In genomic region chr9:125631391-125632085, GRCh38 we compare ENCODE assay signal across 8 cellular contexts.
DNase-seq lines count a peak whose midpoint lies in the region; FAIRE-seq and TF ChIP-seq lines count a peak whose summit lies in the region.

No MANE protein-coding gene starts in this region.

- H3K27ac ChIP-seq in small intestine (ENCODE audit: low read depth in 1 of 2, low read length in 1 of 2), result no peak overlapping the region
- no peak overlapping the region for H3K27ac ChIP-seq in neuronal stem cell (replicated peaks; ENCODE audit: low read length)

- DNase-seq in AG20443 (ENCODE audit: low spot score) (peak; percentile 74), NCI-H1694 treated with DMSO at 0.1 percent for 48 hours (lab: John Stamatoyannopoulos, UW) (peak; percentile 51), glutamatergic neuron (no peak), small intestine (peak; percentile 49), DMS153 (lab: John Stamatoyannopoulos, UW) (no peak), neuronal stem cell (ENCODE audit: low spot score) (no peak)
- DNase-seq in activated T-cell treated with anti-CD3 and anti-CD28 coated beads, Interleukin-2, amount 50 U/mL, for 48 hours, result peak; percentile 45 to 53

- H2BK12ac ChIP-seq in neuronal stem cell (ENCODE audit: low read length), result no peak overlapping the region

- peaks cover 4% of the 10 kb centered on the region for H3K27me3 Mint-ChIP-seq in glutamatergic neuron (ENCODE audit: unreplicated experiment)

- FAIRE-seq in small intestine (lab: Jason Lieb, UNC), result no peak

- H3K23ac ChIP-seq in neuronal stem cell (ENCODE audit: low read depth, low read length, poor library complexity), result no peak overlapping the region

- H2BK120ac ChIP-seq in neuronal stem cell (ENCODE audit: low read depth, low read length), result no peak overlapping the region

- 76 to 81% (median 77%) methylated on average over 7 of the region's 7 CpGs for WGBS in small intestine, 3 donors
- WGBS in neuronal stem cell (ENCODE audit: extremely low coverage in 2 of 2, insufficient read length in 2 of 2, insufficient replicate concordance in 1 of 2), 2 donors, result no CpG with 5 or more reads among the region's 7 CpGs

- no peak overlapping the region for H3K18ac ChIP-seq in neuronal stem cell (ENCODE audit: low read length)

- H3K4me2 ChIP-seq in neuronal stem cell (ENCODE audit: insufficient read depth, low read length, poor library complexity, severe bottlenecking), result no peak overlapping the region

- H3K27me3 ChIP-seq in small intestine (ENCODE audit: control insufficient read depth in 2 of 2, insufficient read depth in 2 of 2, low read length in 2 of 2), result no peaks in the 10 kb centered on the region
- no peaks in the 10 kb centered on the region for H3K27me3 ChIP-seq in neuronal stem cell (ENCODE audit: control insufficient read depth in 3 of 3, insufficient read depth in 3 of 3, low read depth in 1 of 3, low read length in 3 of 3)

- H3K4me1 ChIP-seq in small intestine (ENCODE audit: control insufficient read depth in 2 of 2, insufficient read depth in 1 of 2, low read depth in 1 of 2, low read length in 1 of 2), result peaks cover 9 to 22% of the 10 kb centered on the region in 2 donors
- peaks cover 0 to 3% of the 10 kb centered on the region in 2 donors for H3K4me1 ChIP-seq in neuronal stem cell (ENCODE audit: control insufficient read depth in 2 of 2, insufficient read depth in 1 of 2, low read depth in 1 of 2, low read length in 2 of 2)

- H3K27ac Mint-ChIP-seq in glutamatergic neuron (ENCODE audit: unreplicated experiment), result peak overlapping the region; percentile 30

- H3K9me3 Mint-ChIP-seq in glutamatergic neuron (ENCODE audit: unreplicated experiment), result peaks cover 3% of the 10 kb centered on the region

- H3K4me1 Mint-ChIP-seq in glutamatergic neuron (ENCODE audit: low read depth, unreplicated experiment), result peaks cover 23% of the 10 kb centered on the region

- H3K9me3 ChIP-seq in small intestine (ENCODE audit: control insufficient read depth, low read depth), result no peaks in the 10 kb centered on the region
- no peaks in the 10 kb centered on the region for H3K9me3 ChIP-seq in neuronal stem cell (replicated peaks in 1 of 2; ENCODE audit: control insufficient read depth in 2 of 2, insufficient read depth in 1 of 2, low read depth in 1 of 2, low read length in 2 of 2)

- no peak overlapping the region for H4K91ac ChIP-seq in neuronal stem cell (ENCODE audit: low read depth, low read length, poor library complexity)

- H3K4ac ChIP-seq in neuronal stem cell (ENCODE audit: low read length), result no peak overlapping the region

- H3K79me1 ChIP-seq in neuronal stem cell (ENCODE audit: low read depth, low read length), result peaks cover 2% of the 10 kb centered on the region

- TF ChIP-seq CTCF in GM12875 (IDR thresholded peaks at IDR 0.05; ENCODE audit: borderline replicate concordance, insufficient read depth, low read depth, low read length), result peak; percentile 64; the same call in 1 of the 2 replicates
- peak; percentile 63 for TF ChIP-seq CTCF in glutamatergic neuron (IDR thresholded peaks at IDR 0.05; ENCODE audit: partially characterized antibody, unreplicated experiment)

- no peak overlapping the region for H4K8ac ChIP-seq in neuronal stem cell (ENCODE audit: low read depth, low read length)

- no peak overlapping the region for H2BK15ac ChIP-seq in neuronal stem cell (ENCODE audit: low read length)

- H2BK5ac ChIP-seq in neuronal stem cell (ENCODE audit: low read length), result no peak overlapping the region

- no peaks in the 10 kb centered on the region for H3K36me3 ChIP-seq in small intestine (ENCODE audit: control insufficient read depth in 2 of 2, insufficient read depth in 2 of 2, low read length in 2 of 2)
- H3K36me3 ChIP-seq in neuronal stem cell (replicated peaks in 1 of 2; ENCODE audit: control insufficient read depth in 2 of 2, insufficient read depth in 2 of 2, low read length in 2 of 2), result no peaks in the 10 kb centered on the region

- H3K4me3 Mint-ChIP-seq in glutamatergic neuron (ENCODE audit: unreplicated experiment), result no peak overlapping the region

- no peak overlapping the region for H2AK5ac ChIP-seq in neuronal stem cell (ENCODE audit: low read depth, low read length)

- no peak overlapping the region for H3K9ac ChIP-seq in neuronal stem cell (ENCODE audit: low read depth, low read length, poor library complexity)

- no peak overlapping the region for H3K4me3 ChIP-seq in GM12875 (ENCODE audit: low read depth, low read length)
- H3K4me3 ChIP-seq in small intestine (ENCODE audit: low read depth in 1 of 2, low read length in 2 of 2), result no peak overlapping the region
- H3K4me3 ChIP-seq in neuronal stem cell (ENCODE audit: low read length in 2 of 2), result no peak overlapping the region

- H3K36me3 Mint-ChIP-seq in glutamatergic neuron (ENCODE audit: unreplicated experiment), result no peaks in the 10 kb centered on the region

- H2AFZ ChIP-seq in neuronal stem cell (ENCODE audit: low read length), result no peak overlapping the region

- H3K14ac ChIP-seq in neuronal stem cell (ENCODE audit: low read length), result no peak overlapping the region

Comparison
In these comparisons a context has a peak if more than half of its experiments do, and no peak if none do; other contexts are left out.
1. DNase-seq: peak in AG20443 (single experiment), NCI-H1694 treated with DMSO at 0.1 percent for 48 hours (single experiment), activated T-cell treated with anti-CD3 and anti-CD28 coated beads, Interleukin-2, amount 50 U/mL, for 48 hours (2 of 2) and small intestine (single experiment); none in glutamatergic neuron (single experiment), DMS153 (single experiment) and neuronal stem cell (single experiment).